ENCODE assay signal across 8 cellular contexts in genomic region chr7:19772858-19773337, GRCh38. TPM values are rescaled to one million over a fixed set of nuclear protein-coding genes. Genes with fewer than 3 reads are reported as not detected.
DNase-seq lines count a peak whose midpoint lies in the region; ATAC-seq, FAIRE-seq and TF ChIP-seq lines count a peak whose summit lies in the region.

No MANE protein-coding gene starts in this region.

- H3K27me3 ChIP-seq in ACC112 (ENCODE audit: insufficient read depth, low read length) (peaks cover 8% of the 10 kb centered on the region; the same call in 1 of the 2 replicates), HUES6 (ENCODE audit: control insufficient read depth, insufficient read depth, low read length) (peaks cover 54% of the 10 kb centered on the region)

- intact Hi-C loops in mucosa of descending colon (cut with DNase I, micrococcal nuclease): no loop called here
- intact Hi-C loops in OCI-LY7 (cut with micrococcal nuclease; ENCODE audit: unreplicated experiment): no loop called here

- no peak for FAIRE-seq in GM12892 (lab: Jason Lieb, UNC)

- no TSS peak for BruUV-seq in OCI-LY7 (replicated peaks; lab: Mats Ljungman, UMichigan)

- H2AFZ ChIP-seq in ACC112 (ENCODE audit: low read length, unreplicated experiment) (peak overlapping the region; percentile 33), OCI-LY7 (ENCODE audit: low read length) (no peak overlapping the region)

- no peak overlapping the region for H3K27ac ChIP-seq in ACC112 (ENCODE audit: low read depth, low read length)
- H3K27ac ChIP-seq in HUES6 (ENCODE audit: low read depth, low read length): no peak overlapping the region
- no peak overlapping the region for H3K27ac ChIP-seq in caudate nucleus (ENCODE audit: low read depth, low read length)
- H3K27ac ChIP-seq in OCI-LY7 (ENCODE audit: low read depth, low read length, poor library complexity, severe bottlenecking): no peak overlapping the region

- peak in 42 of 61 donors; percentile 2 to 72 (median 32) for DNase-seq in caudate nucleus (lab: John Stamatoyannopoulos, UW)
- DNase-seq in mucosa of descending colon: no peak
- DNase-seq in GM12892 (ENCODE audit: insufficient read length): no peak
- no peak for DNase-seq in OCI-LY7 (ENCODE audit: low spot score)
- DNase-seq in NCI-H774 (lab: John Stamatoyannopoulos, UW): no peak

- H3K4me2 ChIP-seq in OCI-LY7 (ENCODE audit: low read length): no peak overlapping the region

- H3K9me3 ChIP-seq in HUES6 (ENCODE audit: control insufficient read depth, insufficient read depth, low read depth, low read length) (no peaks in the 10 kb centered on the region), mucosa of descending colon (no peaks in the 10 kb centered on the region), OCI-LY7 (ENCODE audit: low read length) (no peaks in the 10 kb centered on the region)

- H3K79me2 ChIP-seq in ACC112 (ENCODE audit: control insufficient read depth, insufficient read depth, low read length, unreplicated experiment) (no peaks in the 10 kb centered on the region), OCI-LY7 (ENCODE audit: insufficient read depth, low read depth, low read length) (no peaks in the 10 kb centered on the region)

- H3K9ac ChIP-seq in HUES6 (ENCODE audit: low read length): peak overlapping the region; percentile 1

- H3K36me3 ChIP-seq in ACC112 (ENCODE audit: insufficient read depth, low read length) (no peaks in the 10 kb centered on the region), HUES6 (ENCODE audit: control insufficient read depth, insufficient read depth, low read length) (no peaks in the 10 kb centered on the region), mucosa of descending colon (ENCODE audit: low read depth) (no peaks in the 10 kb centered on the region), OCI-LY7 (ENCODE audit: insufficient read depth, low read length) (no peaks in the 10 kb centered on the region)

- H3K4me3 ChIP-seq in ACC112 (ENCODE audit: low read depth, low read length) (peak overlapping the region; percentile 76), HUES6 (ENCODE audit: low read depth, low read length) (peak overlapping the region; percentile 59), mucosa of descending colon (no peak overlapping the region), OCI-LY7 (ENCODE audit: low read depth, low read length, poor library complexity, severe bottlenecking) (no peak overlapping the region)

- no peak for TF ChIP-seq CTCF in mucosa of descending colon (IDR thresholded peaks at IDR 0.05)
- TF ChIP-seq CTCF in OCI-LY7 (conservative IDR thresholded peaks at IDR 0.05; ENCODE audit: low read length): no peak

- POLR2A ChIA-PET in OCI-LY7 (lab: Charles Lee): no interaction called here

- H4K20me1 ChIP-seq in OCI-LY7 (ENCODE audit: insufficient read depth, low read length): no peaks in the 10 kb centered on the region

- peak; percentile 15 for ATAC-seq in mucosa of descending colon
- ATAC-seq in GM21576 (IDR thresholded peaks at IDR 0.05; ENCODE audit: unreplicated experiment): no peak

- H3K4me1 ChIP-seq in ACC112 (ENCODE audit: control insufficient read depth, insufficient read depth, low read length, unreplicated experiment) (no peaks in the 10 kb centered on the region), HUES6 (ENCODE audit: control insufficient read depth, insufficient read depth, low read length) (peaks cover 4% of the 10 kb centered on the region), mucosa of descending colon (ENCODE audit: low read depth) (no peaks in the 10 kb centered on the region), OCI-LY7 (ENCODE audit: insufficient read depth, low read length, poor library complexity, severe bottlenecking) (no peaks in the 10 kb centered on the region)

- H3K9me2 ChIP-seq in OCI-LY7 (ENCODE audit: insufficient read depth, low read length): no peaks in the 10 kb centered on the region

- TF ChIP-seq POLR2A in GM12892 (IDR thresholded peaks at IDR 0.05; ENCODE audit: low read depth, low read length): no peak

- CTCF ChIA-PET in OCI-LY7 (lab: Charles Lee; ENCODE audit: unreplicated experiment): no interaction called here

RNA-seq across cellular contexts. Expression of gene TMEM196, which starts 0.5 kb away (rescaled TPM):
- total RNA-seq in mucosa of descending colon (under 1 TPM in 2 of 3 donors, not detected in 1; 0.13 to 0.14 TPM), OCI-LY7 (2022) (not detected in 2 replicates)
- polyA plus RNA-seq in GM12892 (2012; ENCODE audit: missing spikeins): not detected
- total RNA-seq in OCI-LY7 (2014; rRNA removed; shearing (Covaris generic)): not detected in 2 replicates

Comparison
In these comparisons a context has a peak if more than half of its experiments do, and no peak if none do; other contexts are left out.
1. H3K4me3 ChIP-seq: peak in ACC112 (single experiment) and HUES6 (single experiment); none in mucosa of descending colon (single experiment) and OCI-LY7 (single experiment).
2. DNase-seq: peak in caudate nucleus (42 of 61); none in mucosa of descending colon (0 of 3), GM12892 (single experiment), OCI-LY7 (single experiment) and NCI-H774 (single experiment).